In genomic region chr5:176441921-176442323, GRCh38 we compare ENCODE assay signal across 17 cellular contexts. TPM values are rescaled to one million over a fixed set of nuclear protein-coding genes. Genes with fewer than 3 reads are reported as not detected.
DNase-seq lines count a peak whose midpoint lies in the region; ATAC-seq and TF ChIP-seq lines count a peak whose summit lies in the region.
"Had no signal": no experiment of that assay in that cellular context is flagged by ENCODE, and none has a peak within 500 bp of the region (broad histone marks: within the 10 kb centered on the region; RNA-seq: fewer than 3 reads in every experiment).

No MANE protein-coding gene starts in this region.

- no peaks in the 10 kb centered on the region for H4K20me1 ChIP-seq in SK-N-SH (ENCODE audit: insufficient read depth)
- H4K20me1 ChIP-seq in OCI-LY7 (ENCODE audit: insufficient read depth, low read length) = no peaks in the 10 kb centered on the region

- H3K4me2 ChIP-seq in SK-N-SH = no peak overlapping the region
- no peak overlapping the region for H3K4me2 ChIP-seq in OCI-LY7 (ENCODE audit: low read length)

- H3K27me3 ChIP-seq in SK-N-SH (ENCODE audit: insufficient read depth) (no peaks in the 10 kb centered on the region), spleen (replicated peaks in 1 of 7) (no peaks in the 10 kb centered on the region)
- H3K27me3 ChIP-seq: thyroid gland had no signal

- intact Hi-C loops in OCI-LY7 (cut with micrococcal nuclease; ENCODE audit: unreplicated experiment) (loop anchor here (10.0 kb wide), 1 partner anchor 553 kb away; no protein-coding TSS in a partner anchor), spleen (cut with DNase I; ENCODE audit: low total_unique reads) (loop anchor here (10.0 kb wide), 1 partner anchor 93 kb away; the partner anchor contains the start of gene RNF44), Calu3 (cut with micrococcal nuclease; ENCODE audit: unreplicated experiment) (no loop called here)

- BruUV-seq in OCI-LY7 (replicated peaks; lab: Mats Ljungman, UMichigan) (no TSS peak), Calu3 (replicated peaks; lab: Mats Ljungman, UMichigan) (no TSS peak)

- H3K36me3 ChIP-seq in SK-N-SH (replicated peaks in 1 of 2; ENCODE audit: control insufficient read depth in 1 of 2, insufficient read depth in 2 of 2, low read length in 1 of 2) (no peaks in the 10 kb centered on the region), OCI-LY7 (ENCODE audit: insufficient read depth, low read length) (no peaks in the 10 kb centered on the region), spleen (no peaks in the 10 kb centered on the region)
- H3K36me3 ChIP-seq: thyroid gland had no signal

- WGBS in SK-N-SH (ENCODE audit: low lambda C conversion rate) = 57% methylated on average over 5 of the region's 5 CpGs
- WGBS in spleen, 5 donors = 35 to 58% (median 49%) methylated on average over 5 of the region's 5 CpGs

- H3F3A ChIP-seq in SK-N-SH (replicated peaks; ENCODE audit: insufficient read depth) = peaks cover 10% of the 10 kb centered on the region

- CTCF ChIA-PET in SK-N-SH (lab: Yijun Ruan, JAX) = interaction anchor here (1.9 kb wide), 1 partner anchor 25 kb away, joined by 5 read pairs; the partner anchor contains the start of gene CLTB
- CTCF ChIA-PET in OCI-LY7 (lab: Charles Lee; ENCODE audit: unreplicated experiment) = no interaction called here
- CTCF ChIA-PET in Calu3 (lab: Charles Lee) = no interaction called here

- H3K36me3 Mint-ChIP-seq in Calu3 (ENCODE audit: insufficient read depth, unreplicated experiment) = peaks cover 4% of the 10 kb centered on the region

- H3K27me3 Mint-ChIP-seq in Calu3 (ENCODE audit: unreplicated experiment) = no peaks in the 10 kb centered on the region

- no peaks in the 10 kb centered on the region for H3K9me3 Mint-ChIP-seq in Calu3 (ENCODE audit: low read depth, unreplicated experiment)
- H3K9me3 Mint-ChIP-seq: effector memory CD8-positive, alpha-beta T cell had no signal

- POLR2A ChIA-PET in SK-N-SH (lab: Yijun Ruan, JAX) = no interaction called here
- POLR2A ChIA-PET in OCI-LY7 (lab: Charles Lee) = interaction anchor here (0.5 to 1.0 kb wide), 3 partner anchors 23 to 1630 kb away, joined by 3 to 4 read pairs (median 3); partner anchors contain the start of gene RNF44

- TF ChIP-seq EP300 in SK-N-SH (IDR thresholded peaks at IDR 0.05; ENCODE audit: borderline replicate concordance in 1 of 2, low read depth in 1 of 2, low read length in 1 of 2) = no peak

- ATAC-seq in SK-N-SH treated with all-trans-retinoic acid at 6 μM for 48 hours = peak; percentile 37; the same call in 2 of the 3 replicates
- ATAC-seq in esophagus mucosa = peak; percentile 18
- no peak for ATAC-seq in GM18511 (IDR thresholded peaks at IDR 0.05; ENCODE audit: unreplicated experiment)
- ATAC-seq: effector memory CD8-positive, alpha-beta T cell; naive thymus-derived CD4-positive, alpha-beta T cell; sciatic nerve had no signal

- no peak for TF ChIP-seq POLR2A in spleen (IDR thresholded peaks at IDR 0.05)

- no peak overlapping the region for H3K9ac ChIP-seq in SK-N-SH

- H3K4me3 Mint-ChIP-seq in Calu3 (ENCODE audit: low read depth, unreplicated experiment) = no peak overlapping the region
- H3K4me3 Mint-ChIP-seq: effector memory CD8-positive, alpha-beta T cell; naive thymus-derived CD4-positive, alpha-beta T cell had no signal

- H3K27ac ChIP-seq in SK-N-SH (ENCODE audit: low read depth in 2 of 2, low read length in 1 of 2) (no peak overlapping the region), OCI-LY7 (ENCODE audit: low read depth, low read length, poor library complexity, severe bottlenecking) (no peak overlapping the region), spleen (peak overlapping the region in 6 of 8 donors; percentile 1 to 68 (median 38))
- H3K27ac ChIP-seq: HL-60, RWPE1, thyroid gland had no signal

- H3K9me2 ChIP-seq in SK-N-SH (no peaks in the 10 kb centered on the region), OCI-LY7 (ENCODE audit: insufficient read depth, low read length) (no peaks in the 10 kb centered on the region)

- H3K4me3 ChIP-seq in SK-N-SH (ENCODE audit: low read depth in 2 of 2, low read length in 1 of 2) (no peak overlapping the region), OCI-LY7 (ENCODE audit: low read depth, low read length, poor library complexity, severe bottlenecking) (no peak overlapping the region), spleen (no peak overlapping the region)
- H3K4me3 ChIP-seq: thyroid gland had no signal

- H3K9me3 ChIP-seq in SK-N-SH = no peaks in the 10 kb centered on the region
- no peaks in the 10 kb centered on the region for H3K9me3 ChIP-seq in OCI-LY7 (ENCODE audit: low read length)
- no peaks in the 10 kb centered on the region for H3K9me3 ChIP-seq in spleen
- H3K9me3 ChIP-seq: thyroid gland had no signal

- TF ChIP-seq CTCF in SK-N-SH (IDR thresholded peaks at IDR 0.05) (no peak), OCI-LY7 (conservative IDR thresholded peaks at IDR 0.05; ENCODE audit: low read length) (no peak), spleen (IDR thresholded peaks at IDR 0.05 in 8 of 11, conservative IDR thresholded peaks at IDR 0.05 in 3 of 11) (no peak), Calu3 (IDR thresholded peaks at IDR 0.05; ENCODE audit: unreplicated experiment) (no peak)

- H3K4me1 Mint-ChIP-seq in Calu3 (ENCODE audit: low read depth, unreplicated experiment) = peaks cover 29% of the 10 kb centered on the region

- H2AFZ ChIP-seq in SK-N-SH (ENCODE audit: low read depth) (no peak overlapping the region), OCI-LY7 (ENCODE audit: low read length) (peak overlapping the region; percentile 13; the same call in 1 of the 2 replicates)

- no peak for TF ChIP-seq RAD21 in SK-N-SH (IDR thresholded peaks at IDR 0.05; ENCODE audit: low read length)

- DNase-seq in SK-N-SH = no peak
- DNase-seq in OCI-LY7 (ENCODE audit: low spot score) = no peak
- no peak for DNase-seq in spleen
- DNase-seq in Calu3 = no peak
- no peak for DNase-seq in NCI-H510A treated with DMSO at 0.1 percent for 48 hours (lab: John Stamatoyannopoulos, UW)
- DNase-seq: ACHN; amniotic stem cell; effector memory CD8-positive, alpha-beta T cell; naive thymus-derived CD4-positive, alpha-beta T cell; NCI-H1694 had no signal

- H3K4me1 ChIP-seq in SK-N-SH (ENCODE audit: control insufficient read depth in 1 of 2, insufficient read depth in 2 of 2, low read depth in 1 of 2, low read length in 1 of 2) (peaks cover 0 to under 1% of the 10 kb centered on the region in 2 experiments; a peak in 1 of 4 replicates), OCI-LY7 (ENCODE audit: insufficient read depth, low read length, poor library complexity, severe bottlenecking) (peaks cover 6% of the 10 kb centered on the region), spleen (peaks cover 2 to 27% (median 11%) of the 10 kb centered on the region in 6 donors)

- no peaks in the 10 kb centered on the region for H3K79me2 ChIP-seq in SK-N-SH (ENCODE audit: insufficient read depth)
- no peaks in the 10 kb centered on the region for H3K79me2 ChIP-seq in OCI-LY7 (ENCODE audit: insufficient read depth, low read depth, low read length)

- H3K27ac Mint-ChIP-seq in Calu3 (ENCODE audit: unreplicated experiment) = no peak overlapping the region
- H3K27ac Mint-ChIP-seq: effector memory CD8-positive, alpha-beta T cell; naive thymus-derived CD4-positive, alpha-beta T cell had no signal

TF ChIP-seq in SK-N-SH treated with all-trans-retinoic acid at 6 μM for 48 hours, 23 proteins besides CTCF, POLR2A, EP300 and RAD21:
- TF ChIP-seq BACH2 (CRISPR knock-in tag; IDR thresholded peaks at IDR 0.05; ENCODE audit: borderline replicate concordance) (no peak), TOX (CRISPR knock-in tag; IDR thresholded peaks at IDR 0.05; ENCODE audit: borderline replicate concordance) (no peak), CSDC2 (CRISPR knock-in tag; IDR thresholded peaks at IDR 0.05) (no peak)

TF ChIP-seq in SK-N-SH, 30 proteins besides CTCF, POLR2A, EP300 and RAD21 (continues in another document):
- TF ChIP-seq IRF3 (IDR thresholded peaks at IDR 0.05; ENCODE audit: low read depth, low read length) = no peak

RNA-seq across cellular contexts. Expression of gene FAF2, which starts 6.3 kb away (rescaled TPM):
- 25.5 and 35.1 TPM in 2 replicates for polyA plus RNA-seq in SK-N-SH (2012; rRNA removed)
- polyA plus RNA-seq in SK-N-SH (2012; cell fraction: cytosol; rRNA removed) = 29.5 and 30.4 TPM in 2 replicates
- polyA plus RNA-seq in SK-N-SH (2012; cell fraction: nucleus; rRNA removed) = 16.0 and 34.3 TPM in 2 replicates
- total RNA-seq in OCI-LY7 (2014; rRNA removed; shearing (Covaris generic)) = 27.9 and 36.9 TPM in 2 replicates
- total RNA-seq in OCI-LY7 (2022) = 46.4 and 49.7 TPM in 2 replicates
- 24.2 TPM for total RNA-seq in esophagus mucosa
- total RNA-seq in spleen = 10 to 100 TPM; 28.6 to 41.3 (median 34.0) TPM
- 1 to 10 TPM; 7.6 to 9.4 (median 9.1) TPM for polyA plus RNA-seq in spleen
- 68.9 and 73.6 TPM in 2 replicates for total RNA-seq in Calu3 (2022)

RNA-seq across cellular contexts. Expression of gene CLTB, which starts 25.6 kb away (rescaled TPM):
- polyA plus RNA-seq in SK-N-SH (2012; rRNA removed) = 85.9 and 91.2 TPM in 2 replicates
- polyA plus RNA-seq in SK-N-SH (2012; cell fraction: cytosol; rRNA removed) = 67.0 and 82.5 TPM in 2 replicates
- polyA plus RNA-seq in SK-N-SH (2012; cell fraction: nucleus; rRNA removed) = 37.1 and 45.6 TPM in 2 replicates
- total RNA-seq in OCI-LY7 (2014; rRNA removed; shearing (Covaris generic)) = 53.4 and 69.2 TPM in 2 replicates
- 44.5 and 53.0 TPM in 2 replicates for total RNA-seq in OCI-LY7 (2022)
- 266 TPM for total RNA-seq in esophagus mucosa
- 10 to 100 TPM; 51.9 to 70.2 (median 62.9) TPM for total RNA-seq in spleen
- 10 to 100 TPM; 64.1 to 98.4 (median 69.2) TPM for polyA plus RNA-seq in spleen
- total RNA-seq in Calu3 (2022) = 104 and 116 TPM in 2 replicates

RNA-seq across cellular contexts. Expression of gene HIGD2A, which starts 53.4 kb away (rescaled TPM):
- polyA plus RNA-seq in SK-N-SH (2012; rRNA removed) (211 and 213 TPM in 2 replicates), spleen (100 to 1,000 TPM; 196 to 276 (median 220) TPM)
- 139 and 190 TPM in 2 replicates for polyA plus RNA-seq in SK-N-SH (2012; cell fraction: cytosol; rRNA removed)
- 57.7 and 81.8 TPM in 2 replicates for polyA plus RNA-seq in SK-N-SH (2012; cell fraction: nucleus; rRNA removed)
- 140 and 223 TPM in 2 replicates for total RNA-seq in OCI-LY7 (2014; rRNA removed; shearing (Covaris generic))
- total RNA-seq in OCI-LY7 (2022) (145 and 155 TPM in 2 replicates), esophagus mucosa (101 TPM), spleen (100 to 1,000 TPM in 4 of 7 donors, 10 to 100 TPM in 3; 89.3 to 191 (median 102) TPM), Calu3 (2022) (72.5 and 72.6 TPM in 2 replicates)

RNA-seq across cellular contexts. Expression of gene NOP16, which starts 53.5 kb away (rescaled TPM):
- polyA plus RNA-seq in SK-N-SH (2012; rRNA removed) (158 and 161 TPM in 2 replicates), spleen (10 to 100 TPM; 37.4 to 47.1 (median 41.5) TPM)
- polyA plus RNA-seq in SK-N-SH (2012; cell fraction: cytosol; rRNA removed) = 134 and 136 TPM in 2 replicates
- 233 and 292 TPM in 2 replicates for polyA plus RNA-seq in SK-N-SH (2012; cell fraction: nucleus; rRNA removed)
- 83.8 and 91.5 TPM in 2 replicates for total RNA-seq in OCI-LY7 (2014; rRNA removed; shearing (Covaris generic))
- total RNA-seq in OCI-LY7 (2022) (63.8 and 86.4 TPM in 2 replicates), esophagus mucosa (39.5 TPM), spleen (10 to 100 TPM in 5 of 7 donors, 1 to 10 TPM in 2; 5.9 to 23.3 (median 12.4) TPM), Calu3 (2022) (84.5 and 88.5 TPM in 2 replicates)

Comparison
In these comparisons a context has a peak if more than half of its experiments do, and no peak if none do; other contexts are left out.
1. H3K27ac ChIP-seq: peak in spleen (6 of 8); none in SK-N-SH (0 of 2) and OCI-LY7 (single experiment).